8 cellular contexts compared by ENCODE assay signal in the genomic region with DNA sequence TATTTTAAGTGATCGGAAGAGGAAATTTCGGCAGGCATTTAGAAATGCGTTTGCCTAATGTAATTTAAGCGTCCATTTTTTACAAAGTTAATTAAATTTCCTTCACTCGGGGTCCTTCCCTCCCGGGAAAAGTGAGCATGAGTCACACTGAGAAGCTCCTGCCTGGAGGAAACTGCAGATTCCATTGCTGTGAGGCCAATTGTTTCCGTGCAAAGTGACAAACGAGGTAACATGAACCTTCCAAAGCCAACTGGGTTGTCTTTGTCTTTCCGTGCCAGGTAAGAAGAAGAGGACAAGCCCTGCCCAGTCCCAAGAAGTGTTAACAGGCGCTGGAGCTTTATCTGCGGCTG.
DNase-seq lines count a peak whose midpoint lies in the region; ATAC-seq and TF ChIP-seq lines count a peak whose summit lies in the region.

No MANE protein-coding gene starts in this region.

- H3K27ac ChIP-seq in brain microvascular endothelial cell = peak overlapping the region; percentile 86
- H3K27ac ChIP-seq in substantia nigra (ENCODE audit: low read depth, low read length, poor library complexity, severe bottlenecking) = peak overlapping the region; percentile 60

- H3K36me3 ChIP-seq in brain microvascular endothelial cell (replicated peaks) (no peaks in the 10 kb centered on the region), kidney epithelial cell (ENCODE audit: control insufficient read depth, insufficient read depth, low read length) (no peaks in the 10 kb centered on the region)

- H3K4me3 Mint-ChIP-seq in HFFc6 = peak overlapping the region; percentile 12

- TF ChIP-seq CTCF in HFFc6 (IDR thresholded peaks at IDR 0.05) (no peak), brain microvascular endothelial cell (IDR thresholded peaks at IDR 0.05; ENCODE audit: low read depth, low read length, missing control alignments) (no peak), kidney epithelial cell (IDR thresholded peaks at IDR 0.05; ENCODE audit: insufficient read depth, low read length, poor library complexity, severe bottlenecking) (no peak)

- in situ Hi-C loops in brain microvascular endothelial cell (cut with HindIII; ENCODE audit: low pct_ligation_motif_present, low sequenced_read_pairs) = no loop called here

- ATAC-seq in GM18498 (IDR thresholded peaks at IDR 0.05; ENCODE audit: unreplicated experiment) = no peak

- H3K27me3 ChIP-seq in brain microvascular endothelial cell (replicated peaks) (no peaks in the 10 kb centered on the region), kidney epithelial cell (ENCODE audit: control insufficient read depth, insufficient read depth, low read length) (no peaks in the 10 kb centered on the region)

- H3K36me3 Mint-ChIP-seq in HFFc6 (ENCODE audit: low read depth) = no peaks in the 10 kb centered on the region

- H3K9me3 Mint-ChIP-seq in HFFc6 = no peaks in the 10 kb centered on the region

- H3K4me1 Mint-ChIP-seq in HFFc6 (ENCODE audit: low read depth) = peaks cover 10% of the 10 kb centered on the region

- H3K27me3 Mint-ChIP-seq in HFFc6 (ENCODE audit: insufficient read depth) = peaks cover 3% of the 10 kb centered on the region

- peak overlapping the region; percentile 59 for H3K4me3 ChIP-seq in brain microvascular endothelial cell (ENCODE audit: low read depth, low read length)
- H3K4me3 ChIP-seq in kidney epithelial cell (ENCODE audit: low read depth, low read length) = peak overlapping the region; percentile 41

- DNase-seq in HFFc6 (peak; percentile 4), brain microvascular endothelial cell (peak; percentile 83), kidney epithelial cell (ENCODE audit: low read depth) (peak; percentile 42), substantia nigra (lab: John Stamatoyannopoulos, UW) (no peak), cerebellar nuclear complex (lab: John Stamatoyannopoulos, UW) (no peak)
- no peak for DNase-seq in activated CD8-positive, alpha-beta memory T cell treated with anti-CD3 and anti-CD28 coated beads, Interleukin-2, amount 50 U/mL, for 48 hours
- no peak for DNase-seq in activated effector memory CD4-positive, alpha-beta T cell treated with anti-CD3 and anti-CD28 coated beads, Interleukin-2, amount 50 U/mL, for 16 hours

- no peak overlapping the region for H3K27ac Mint-ChIP-seq in HFFc6

Comparison
In these comparisons a context has a peak if more than half of its experiments do, and no peak if none do; other contexts are left out.
1. DNase-seq: peak in HFFc6 (single experiment), brain microvascular endothelial cell (single experiment) and kidney epithelial cell (single experiment); none in substantia nigra (0 of 49), activated CD8-positive, alpha-beta memory T cell treated with anti-CD3 and anti-CD28 coated beads, Interleukin-2, amount 50 U/mL, for 48 hours (single experiment), cerebellar nuclear complex (0 of 2) and activated effector memory CD4-positive, alpha-beta T cell treated with anti-CD3 and anti-CD28 coated beads, Interleukin-2, amount 50 U/mL, for 16 hours (single experiment).